Comparison of ENCODE assay signal across 8 cellular contexts in genomic region chr6:13328875-13329183, GRCh38. TPM values are rescaled to one million over a fixed set of nuclear protein-coding genes. Genes with fewer than 3 reads are reported as not detected.
A peak's percentile ranks its signal among the peaks of the same experiment; 100 is the strongest.
DNase-seq lines count a peak whose midpoint lies in the region; ATAC-seq and TF ChIP-seq lines count a peak whose summit lies in the region.

No MANE protein-coding gene starts in this region.

- ATAC-seq in GM18861 (IDR thresholded peaks at IDR 0.05; ENCODE audit: unreplicated experiment) (no peak), HG02973 (IDR thresholded peaks at IDR 0.05; ENCODE audit: unreplicated experiment) (no peak)

- intact Hi-C loops in dendritic cell treated with granulocyte-macrophage colony-stimulating factor and Interleukin-4, amounts not matched to agents 40 ng/mL and 50 ng/mL, for 4 days (cut with micrococcal nuclease) = loop anchor here (2.0 kb wide), 2 partner anchors 26 to 418 kb away; no protein-coding TSS in a partner anchor

- DNase-seq in Jurkat, Clone E6-1 (ENCODE audit: low read depth, low spot score) = no peak
- DNase-seq in nephron progenitor cell (no peak), COR-L47 (lab: John Stamatoyannopoulos, UW) (no peak)
- no peak for DNase-seq in stimulated activated CD4-positive, alpha-beta T cell treated with anti-CD3 and anti-CD28 coated beads, Interleukin-4, amount 100 ng/mL, for 4 hours

- peak overlapping the region; percentile 93 for H3K4me3 ChIP-seq in Jurkat, Clone E6-1 (ENCODE audit: low read length)

- H3K27ac ChIP-seq in C4-2B = peak overlapping the region; percentile 85

- H3K9me3 Mint-ChIP-seq in dendritic cell treated with granulocyte-macrophage colony-stimulating factor and Interleukin-4, amounts not matched to agents 40 ng/mL and 50 ng/mL, for 4 days = no peaks in the 10 kb centered on the region
- no peaks in the 10 kb centered on the region for H3K9me3 Mint-ChIP-seq in nephron progenitor cell

- no peaks in the 10 kb centered on the region for H3K27me3 Mint-ChIP-seq in dendritic cell treated with granulocyte-macrophage colony-stimulating factor and Interleukin-4, amounts not matched to agents 40 ng/mL and 50 ng/mL, for 4 days
- H3K27me3 Mint-ChIP-seq in nephron progenitor cell (ENCODE audit: low read depth, poor library complexity) = peaks cover 10% of the 10 kb centered on the region

- TF ChIP-seq CTCF in C4-2B (conservative IDR thresholded peaks at IDR 0.05) (no peak), nephron progenitor cell (IDR thresholded peaks at IDR 0.05) (no peak)

- H3K4me1 Mint-ChIP-seq in dendritic cell treated with granulocyte-macrophage colony-stimulating factor and Interleukin-4, amounts not matched to agents 40 ng/mL and 50 ng/mL, for 4 days (ENCODE audit: low read depth) = peaks cover 9% of the 10 kb centered on the region
- peaks cover 47% of the 10 kb centered on the region for H3K4me1 Mint-ChIP-seq in nephron progenitor cell

- peak overlapping the region; percentile 88 for H3K4me3 Mint-ChIP-seq in dendritic cell treated with granulocyte-macrophage colony-stimulating factor and Interleukin-4, amounts not matched to agents 40 ng/mL and 50 ng/mL, for 4 days
- peak overlapping the region; percentile 95 for H3K4me3 Mint-ChIP-seq in nephron progenitor cell

- H3K36me3 Mint-ChIP-seq in dendritic cell treated with granulocyte-macrophage colony-stimulating factor and Interleukin-4, amounts not matched to agents 40 ng/mL and 50 ng/mL, for 4 days (ENCODE audit: low read depth) = peaks cover 14% of the 10 kb centered on the region
- peaks cover 23% of the 10 kb centered on the region for H3K36me3 Mint-ChIP-seq in nephron progenitor cell (ENCODE audit: low read depth)

- peak overlapping the region; percentile 89 for H3K27ac Mint-ChIP-seq in dendritic cell treated with granulocyte-macrophage colony-stimulating factor and Interleukin-4, amounts not matched to agents 40 ng/mL and 50 ng/mL, for 4 days
- H3K27ac Mint-ChIP-seq in nephron progenitor cell = peak overlapping the region; percentile 90

RNA-seq across cellular contexts. Expression of gene TBC1D7, which starts 0.5 kb away (rescaled TPM):
- 86.6 TPM for polyA plus RNA-seq in Jurkat, Clone E6-1 (2012; ENCODE audit: insufficient read depth, insufficient read length)
